ENCODE assay signal across 23 cellular contexts in genomic region chr7:100008525-100008924, GRCh38. TPM values are rescaled to one million over a fixed set of nuclear protein-coding genes. Genes with fewer than 3 reads are reported as not detected.
DNase-seq lines count a peak whose midpoint lies in the region; ATAC-seq and TF ChIP-seq lines count a peak whose summit lies in the region.
"Had no signal": no experiment of that assay in that cellular context is flagged by ENCODE, and none has a peak within 500 bp of the region (broad histone marks: within the 10 kb centered on the region; RNA-seq: fewer than 3 reads in every experiment).

No MANE protein-coding gene starts in this region.

- peak overlapping the region; percentile 54 for H2AFZ ChIP-seq in parathyroid adenoma

- TF ChIP-seq POLR2A in Peyer's patch (IDR thresholded peaks at IDR 0.05) = no peak

- no peak overlapping the region for H3K9ac ChIP-seq in parathyroid adenoma

- H3K79me2 ChIP-seq in parathyroid adenoma = no peaks in the 10 kb centered on the region

- H3K4me2 ChIP-seq in parathyroid adenoma (ENCODE audit: low read length) = peak overlapping the region; percentile 58

- no peaks in the 10 kb centered on the region for H3K9me3 ChIP-seq in Peyer's patch
- H3K9me3 ChIP-seq in parathyroid adenoma (ENCODE audit: control insufficient read depth, low read length) = no peaks in the 10 kb centered on the region
- H3K9me3 ChIP-seq: neutrophil had no signal

- peak overlapping the region in 2 of 4 donors; percentile 9 to 30 for H3K27ac ChIP-seq in Peyer's patch
- no peak overlapping the region for H3K27ac ChIP-seq in parathyroid adenoma
- H3K27ac ChIP-seq: coronary artery, SK-N-MC had no signal

- H3K4me3 ChIP-seq in Peyer's patch (no peak overlapping the region), parathyroid adenoma (ENCODE audit: low read depth, low read length) (peak overlapping the region; percentile 28)
- H3K4me3 ChIP-seq: coronary artery, SK-N-MC had no signal

- no peak for TF ChIP-seq CTCF in Peyer's patch (IDR thresholded peaks at IDR 0.05)
- TF ChIP-seq CTCF in parathyroid adenoma (IDR thresholded peaks at IDR 0.05) = no peak

- ATAC-seq in esophagus mucosa = peak; percentile 65
- ATAC-seq in GM21786 (IDR thresholded peaks at IDR 0.05; ENCODE audit: unreplicated experiment) = no peak
- ATAC-seq: right cardiac atrium; stimulated activated naive CD8-positive, alpha-beta T cell treated with anti-CD3 and anti-CD28 coated beads, Interleukin-15, Interleukin-2, amounts not matched to agents 100 U/mL and 50 U/mL, for 24 hours had no signal

- H3K4me1 ChIP-seq in Peyer's patch = peaks cover 0 to 4% (median 0%) of the 10 kb centered on the region in 4 donors
- H3K4me1 ChIP-seq in parathyroid adenoma = no peaks in the 10 kb centered on the region

- H3K36me3 ChIP-seq in Peyer's patch (no peaks in the 10 kb centered on the region), parathyroid adenoma (ENCODE audit: control insufficient read depth, insufficient read depth, low read length) (no peaks in the 10 kb centered on the region)
- H3K36me3 ChIP-seq: neutrophil had no signal

- DNase-seq in DMS53 (lab: John Stamatoyannopoulos, UW) = peak; percentile 91
- DNase-seq in Peyer's patch = peak in 2 of 3 donors; percentile 62 to 68
- no peak for DNase-seq in NOMO-1 (lab: John Stamatoyannopoulos, UW; ENCODE audit: unreplicated experiment in 2 of 2)
- DNase-seq in NAMALWA (ENCODE audit: low spot score) = no peak
- DNase-seq in cerebellar cortex (ENCODE audit: low spot score) = no peak
- DNase-seq: activated CD4-positive, alpha-beta T cell treated with anti-CD3 and anti-CD28 coated beads, Interleukin-2, amount 10 ng/mL, durations not matched to agents 24 days and 14 days; activated CD8-positive, alpha-beta memory T cell treated with anti-CD3 and anti-CD28 coated beads, Interleukin-2, amount 50 U/mL, for 4 hours; activated naive CD4-positive, alpha-beta T cell treated with Interleukin-2 at 50 U/mL for 16 hours; CD4-positive, alpha-beta memory T cell; NCI-H1694 treated with DMSO at 0.1 percent for 48 hours; right cardiac atrium; stimulated activated naive CD8-positive, alpha-beta T cell treated with anti-CD3 and anti-CD28 coated beads, Interleukin-15, Interleukin-2, amounts not matched to agents 100 U/mL and 50 U/mL, for 24 hours; T1000 had no signal

- H3K27me3 ChIP-seq in Peyer's patch (no peaks in the 10 kb centered on the region), parathyroid adenoma (ENCODE audit: control insufficient read depth, insufficient read depth, low read length) (no peaks in the 10 kb centered on the region)
- H3K27me3 ChIP-seq: neutrophil had no signal

RNA-seq across cellular contexts. Expression of gene ZKSCAN1, which starts 6.9 kb away (rescaled TPM):
- total RNA-seq in Peyer's patch (10 to 100 TPM; 48.0 to 86.1 (median 73.5) TPM), esophagus mucosa (62.4 TPM)

RNA-seq across cellular contexts. Expression of gene AZGP1, which starts 32.7 kb away (rescaled TPM):
- 10 to 100 TPM in 3 of 4 donors, 1 to 10 TPM in 1; 3.3 to 30.3 (median 19.3) TPM for total RNA-seq in Peyer's patch
- total RNA-seq in esophagus mucosa = 10.8 TPM
- total RNA-seq: activated CD4-positive, alpha-beta T cell treated with anti-CD3 and anti-CD28 coated beads, Interleukin-2, amount 10 ng/mL, durations not matched to agents 24 days and 14 days; CD4-positive, alpha-beta memory T cell; endothelial cell of umbilical vein; glomerular endothelial cell; lung microvascular endothelial cell; NCI-H460 had no signal

RNA-seq across cellular contexts. Expression of gene ZSCAN21, which starts 41.0 kb away (rescaled TPM):
- total RNA-seq in Peyer's patch (10 to 100 TPM in 3 of 4 donors, 1 to 10 TPM in 1; 8.4 to 30.5 (median 12.0) TPM), esophagus mucosa (3.7 TPM)

Comparison
In these comparisons a context has a peak if more than half of its experiments do, and no peak if none do; other contexts are left out.
1. DNase-seq: peak in DMS53 (single experiment) and Peyer's patch (2 of 3); none in NOMO-1 (0 of 2), NAMALWA (single experiment) and cerebellar cortex (single experiment).